Comparison of ENCODE assay signal across 2 cellular contexts in genomic region chr6:25676775-25677174, GRCh38.
TF ChIP-seq lines count a peak whose summit lies in the region.

No MANE protein-coding gene starts in this region.

TF ChIP-seq in HepG2, 621 proteins besides CTCF, POLR2A, EP300 and RAD21:
- TF ChIP-seq CEBPB (IDR thresholded peaks at IDR 0.05; ENCODE audit: borderline replicate concordance, low read depth, low read length) = peak; percentile 70
- TF ChIP-seq, protein P1, sequence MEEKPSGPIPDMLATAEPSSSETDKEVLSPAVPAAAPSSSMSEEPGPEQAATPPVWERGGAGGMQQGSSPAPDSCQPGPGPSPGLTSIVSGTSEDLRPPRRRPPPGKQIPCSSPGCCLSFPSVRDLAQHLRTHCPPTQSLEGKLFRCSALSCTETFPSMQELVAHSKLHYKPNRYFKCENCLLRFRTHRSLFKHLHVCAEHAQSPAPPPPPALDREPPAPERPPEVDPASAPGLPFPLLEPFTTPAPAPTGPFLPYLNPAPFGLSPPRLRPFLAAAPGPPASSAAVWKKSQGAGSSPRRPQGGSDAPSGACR (CRISPR knock-in tag; IDR thresholded peaks at IDR 0.05) = no peak

TF ChIP-seq in H1, 55 proteins besides CTCF, POLR2A, EP300 and RAD21:
- TF ChIP-seq EGR1 (IDR thresholded peaks at IDR 0.05; ENCODE audit: borderline replicate concordance, low read depth, low read length) (no peak), CEBPB (IDR thresholded peaks at IDR 0.05; ENCODE audit: low read depth, low read length) (peak; percentile 47; the same call in 1 of the 2 replicates), KDM4A (IDR thresholded peaks at IDR 0.05; ENCODE audit: low read depth, low read length, severe bottlenecking) (no peak), POU5F1 (IDR thresholded peaks at IDR 0.05; ENCODE audit: low read depth, low read length) (no peak)
